In genomic region chr3:100004931-100005330, GRCh38 we compare ENCODE assay signal across 13 cellular contexts.
"Had no signal": no experiment of that assay in that cellular context is flagged by ENCODE, and none has a peak within 500 bp of the region (broad histone marks: within the 10 kb centered on the region; RNA-seq: fewer than 3 reads in every experiment).

No MANE protein-coding gene starts in this region.

- H3K36me3 ChIP-seq: breast epithelium, tibial nerve had no signal

- H3K27me3 ChIP-seq: breast epithelium, tibial nerve had no signal

- DNase-seq: activated CD4-positive, alpha-beta T cell treated with anti-CD3 and anti-CD28 coated beads, Interleukin-2, amount 50 U/mL, for 48 hours; activated CD4-positive, CD25-positive, alpha-beta regulatory T cell treated with anti-CD3 and anti-CD28 coated beads, Interleukin-2, amount 50 U/mL, for 72 hours; activated effector memory CD4-positive, alpha-beta T cell treated with anti-CD3 and anti-CD28 coated beads, Interleukin-2, amount 50 U/mL, for 16 hours; activated T-cell treated with anti-CD3 and anti-CD28 coated beads, Interleukin-2, amount 50 U/mL, for 4 hours; anterior cingulate cortex; hypothalamus; kidney glomerular epithelial cell; nephron progenitor cell; T-helper 9 cell had no signal

- H3K4me3 ChIP-seq: breast epithelium, skin epidermis, tibial nerve had no signal

- H3K27me3 Mint-ChIP-seq: activated naive CD8-positive, alpha-beta T cell had no signal

- H3K9me3 Mint-ChIP-seq: activated T-cell treated with anti-CD3 and anti-CD28 coated beads, Interleukin-2, amount 50 U/mL, for 4 hours; nephron progenitor cell had no signal

- H3K4me1 ChIP-seq: breast epithelium had no signal

- H3K9me3 ChIP-seq: breast epithelium, tibial nerve had no signal

- H3K27ac Mint-ChIP-seq: activated naive CD8-positive, alpha-beta T cell; nephron progenitor cell had no signal

- H3K4me3 Mint-ChIP-seq: activated naive CD8-positive, alpha-beta T cell; activated T-cell treated with anti-CD3 and anti-CD28 coated beads, Interleukin-2, amount 50 U/mL, for 4 hours; nephron progenitor cell had no signal

- ATAC-seq: activated T-cell treated with anti-CD3 and anti-CD28 coated beads, Interleukin-2, amount 50 U/mL, for 4 hours had no signal
